ENCODE assay signal across 29 cellular contexts in genomic region chr2:193861557-193861956, GRCh38.
DNase-seq lines count a peak whose midpoint lies in the region; TF ChIP-seq lines count a peak whose summit lies in the region.
"Had no signal": no experiment of that assay in that cellular context is flagged by ENCODE, and none has a peak within 500 bp of the region (broad histone marks: within the 10 kb centered on the region; RNA-seq: fewer than 3 reads in every experiment).

No MANE protein-coding gene starts in this region.

- no peaks in the 10 kb centered on the region for H3K36me3 Mint-ChIP-seq in Calu3 (ENCODE audit: insufficient read depth, unreplicated experiment)
- no peaks in the 10 kb centered on the region for H3K36me3 Mint-ChIP-seq in chondrocyte (ENCODE audit: low read depth)
- H3K36me3 Mint-ChIP-seq in progenitor cell of endocrine pancreas (ENCODE audit: insufficient read depth): no peaks in the 10 kb centered on the region
- no peaks in the 10 kb centered on the region for H3K36me3 Mint-ChIP-seq in CD4-positive, alpha-beta memory T cell
- H3K36me3 Mint-ChIP-seq: activated CD4-positive, alpha-beta memory T cell treated with anti-CD3 and anti-CD28 coated beads for 36 hours; activated naive CD8-positive, alpha-beta T cell treated with anti-CD3 and anti-CD28 coated beads for 36 hours; CD8-positive, alpha-beta memory T cell; stimulated activated memory B cell treated with anti-CD40 and anti-IgM and Interleukin-4, amounts not matched to agents 10 μg/mL and 1 μg/mL and 100 μg/mL, for 72 hours; type B pancreatic cell had no signal

- intact Hi-C loops in Calu3 (cut with micrococcal nuclease; ENCODE audit: unreplicated experiment): no loop called here
- intact Hi-C loops in CD4-positive, alpha-beta memory T cell (cut with micrococcal nuclease): no loop called here

- H3K9me3 Mint-ChIP-seq in Calu3 (ENCODE audit: low read depth, unreplicated experiment) (no peaks in the 10 kb centered on the region), chondrocyte (ENCODE audit: low read depth) (no peaks in the 10 kb centered on the region), progenitor cell of endocrine pancreas (ENCODE audit: low read depth) (no peaks in the 10 kb centered on the region)
- peaks cover 0 to 3% (median 0%) of the 10 kb centered on the region in 8 donors for H3K9me3 Mint-ChIP-seq in CD4-positive, alpha-beta memory T cell
- H3K9me3 Mint-ChIP-seq: activated CD4-positive, alpha-beta memory T cell treated with anti-CD3 and anti-CD28 coated beads for 36 hours; activated naive CD8-positive, alpha-beta T cell treated with anti-CD3 and anti-CD28 coated beads for 36 hours; central memory CD8-positive, alpha-beta T cell; stimulated activated memory B cell treated with anti-CD40 and anti-IgM and Interleukin-4, amounts not matched to agents 10 μg/mL and 1 μg/mL and 100 μg/mL, for 72 hours; T-helper 1 cell treated with Interleukin-12 subunit alpha and Interleukin-12 subunit beta and Interleukin-4 antibody, amounts not matched to agents 30 μg/mL and 1 μg/mL, for 36 hours; type B pancreatic cell had no signal

- no peaks in the 10 kb centered on the region for H3K79me2 ChIP-seq in OCI-LY1 (ENCODE audit: insufficient read depth, low read length)

- H3K27me3 Mint-ChIP-seq in Calu3 (ENCODE audit: unreplicated experiment) (no peaks in the 10 kb centered on the region), chondrocyte (ENCODE audit: low read depth) (no peaks in the 10 kb centered on the region), progenitor cell of endocrine pancreas (no peaks in the 10 kb centered on the region)
- no peaks in the 10 kb centered on the region for H3K27me3 Mint-ChIP-seq in CD4-positive, alpha-beta memory T cell
- H3K27me3 Mint-ChIP-seq: activated CD4-positive, alpha-beta memory T cell treated with anti-CD3 and anti-CD28 coated beads for 36 hours; activated naive CD8-positive, alpha-beta T cell treated with anti-CD3 and anti-CD28 coated beads for 36 hours; CD8-positive, alpha-beta memory T cell; central memory CD8-positive, alpha-beta T cell; stimulated activated memory B cell treated with anti-CD40 and anti-IgM and Interleukin-4, amounts not matched to agents 10 μg/mL and 1 μg/mL and 100 μg/mL, for 72 hours; type B pancreatic cell had no signal

- H3K27ac Mint-ChIP-seq in Calu3 (ENCODE audit: unreplicated experiment) (no peak overlapping the region), chondrocyte (ENCODE audit: unreplicated experiment) (no peak overlapping the region), progenitor cell of endocrine pancreas (no peak overlapping the region)
- H3K27ac Mint-ChIP-seq in CD4-positive, alpha-beta memory T cell: no peak overlapping the region
- H3K27ac Mint-ChIP-seq: activated CD4-positive, alpha-beta memory T cell treated with anti-CD3 and anti-CD28 coated beads for 36 hours; activated naive CD8-positive, alpha-beta T cell treated with anti-CD3 and anti-CD28 coated beads for 36 hours; CD8-positive, alpha-beta memory T cell; stimulated activated memory B cell treated with anti-CD40 and anti-IgM and Interleukin-4, amounts not matched to agents 10 μg/mL and 1 μg/mL and 100 μg/mL, for 72 hours; T-helper 1 cell treated with Interleukin-12 subunit alpha and Interleukin-12 subunit beta and Interleukin-4 antibody, amounts not matched to agents 30 μg/mL and 1 μg/mL, for 36 hours; type B pancreatic cell had no signal

- CTCF ChIA-PET in Calu3 (lab: Charles Lee): no interaction called here
- CTCF ChIA-PET in CD4-positive, alpha-beta memory T cell (lab: Charles Lee; ENCODE audit: partially characterized antibody): no interaction called here

- H3K4me3 Mint-ChIP-seq in Calu3 (ENCODE audit: low read depth, unreplicated experiment) (no peak overlapping the region), chondrocyte (ENCODE audit: unreplicated experiment) (no peak overlapping the region), progenitor cell of endocrine pancreas (ENCODE audit: low read depth) (no peak overlapping the region)
- H3K4me3 Mint-ChIP-seq in CD4-positive, alpha-beta memory T cell: no peak overlapping the region
- H3K4me3 Mint-ChIP-seq: activated CD4-positive, alpha-beta memory T cell treated with anti-CD3 and anti-CD28 coated beads for 36 hours; activated naive CD8-positive, alpha-beta T cell treated with anti-CD3 and anti-CD28 coated beads for 36 hours; CD8-positive, alpha-beta memory T cell; central memory CD8-positive, alpha-beta T cell; stimulated activated memory B cell treated with anti-CD40 and anti-IgM and Interleukin-4, amounts not matched to agents 10 μg/mL and 1 μg/mL and 100 μg/mL, for 72 hours; T-helper 1 cell treated with Interleukin-12 subunit alpha and Interleukin-12 subunit beta and Interleukin-4 antibody, amounts not matched to agents 30 μg/mL and 1 μg/mL, for 36 hours; type B pancreatic cell had no signal

- H3K9me3 ChIP-seq in OCI-LY1 (ENCODE audit: low read length): no peaks in the 10 kb centered on the region
- no peaks in the 10 kb centered on the region for H3K9me3 ChIP-seq in CD4-positive, alpha-beta memory T cell (ENCODE audit: control insufficient read depth in 1 of 2, low read length in 2 of 2)
- H3K9me3 ChIP-seq: prostate gland, sigmoid colon, SJSA1 had no signal

- H2AFZ ChIP-seq in OCI-LY1 (ENCODE audit: low read length): no peak overlapping the region

- DNase-seq in Calu3: no peak
- DNase-seq in chondrocyte (ENCODE audit: low spot score): no peak
- no peak for DNase-seq in progenitor cell of endocrine pancreas (ENCODE audit: low spot score, unreplicated experiment)
- no peak for DNase-seq in CD4-positive, alpha-beta memory T cell
- no peak for DNase-seq in NCI-H774 (lab: John Stamatoyannopoulos, UW)
- no peak for DNase-seq in NCI-H2029 treated with DMSO at 0.1 percent for 48 hours (lab: John Stamatoyannopoulos, UW)
- DNase-seq: activated CD4-positive, alpha-beta memory T cell treated with anti-CD3 and anti-CD28 coated beads for 36 hours; activated CD4-positive, CD25-positive, alpha-beta regulatory T cell treated with anti-CD3 and anti-CD28 coated beads, Interleukin-2, amount 50 U/mL, for 72 hours; activated effector memory CD4-positive, alpha-beta T cell treated with Interleukin-2 at 50 U/mL for 16 hours; activated naive CD8-positive, alpha-beta T cell treated with anti-CD3 and anti-CD28 coated beads for 36 hours; AML-193; aorta; CD8-positive, alpha-beta memory T cell; KG1; left lung; mesendoderm; NCI-H1436 treated with DMSO at 0.1 percent for 48 hours; NCI-H2171; NCI-H524 treated with DMSO at 0.1 percent for 48 hours; sigmoid colon; stimulated activated CD4-positive, alpha-beta T cell treated with anti-CD3 and anti-CD28 coated beads, Interleukin-4, amount 100 ng/mL, for 24 hours; substantia nigra had no signal

- BruUV-seq in Calu3 (replicated peaks; lab: Mats Ljungman, UMichigan): no TSS peak

- TF ChIP-seq CTCF in Calu3 (IDR thresholded peaks at IDR 0.05; ENCODE audit: unreplicated experiment) (peak; percentile 28), OCI-LY1 (IDR thresholded peaks at IDR 0.05; ENCODE audit: low read length) (peak; percentile 14), chondrocyte (IDR thresholded peaks at IDR 0.05) (peak; percentile 54), progenitor cell of endocrine pancreas (IDR thresholded peaks at IDR 0.05; ENCODE audit: unreplicated experiment) (peak; percentile 26)

- H3K27me3 ChIP-seq in OCI-LY1 (ENCODE audit: insufficient read depth, low read length): no peaks in the 10 kb centered on the region
- no peaks in the 10 kb centered on the region for H3K27me3 ChIP-seq in CD4-positive, alpha-beta memory T cell (ENCODE audit: insufficient read depth, low read length)
- H3K27me3 ChIP-seq: left lung, sigmoid colon, SJSA1 had no signal

- H3K4me1 Mint-ChIP-seq in Calu3 (ENCODE audit: low read depth, unreplicated experiment) (no peaks in the 10 kb centered on the region), chondrocyte (ENCODE audit: low read depth) (no peaks in the 10 kb centered on the region), progenitor cell of endocrine pancreas (ENCODE audit: low read depth) (no peaks in the 10 kb centered on the region)
- H3K4me1 Mint-ChIP-seq in CD4-positive, alpha-beta memory T cell: no peaks in the 10 kb centered on the region
- H3K4me1 Mint-ChIP-seq: activated naive CD8-positive, alpha-beta T cell treated with anti-CD3 and anti-CD28 coated beads for 36 hours; CD8-positive, alpha-beta memory T cell; central memory CD8-positive, alpha-beta T cell; stimulated activated memory B cell treated with anti-CD40 and anti-IgM and Interleukin-4, amounts not matched to agents 10 μg/mL and 1 μg/mL and 100 μg/mL, for 72 hours had no signal

- no peaks in the 10 kb centered on the region for H3F3A ChIP-seq in OCI-LY1 (ENCODE audit: insufficient read depth, low read length)

- no peaks in the 10 kb centered on the region for H3K36me3 ChIP-seq in OCI-LY1 (ENCODE audit: insufficient read depth, low read length)
- H3K36me3 ChIP-seq in CD4-positive, alpha-beta memory T cell (ENCODE audit: insufficient read depth, low read length): no peaks in the 10 kb centered on the region
- H3K36me3 ChIP-seq: left lung, prostate gland, sigmoid colon, SJSA1 had no signal

- H3K4me1 ChIP-seq in OCI-LY1 (ENCODE audit: insufficient read depth, low read length, severe bottlenecking): no peaks in the 10 kb centered on the region
- H3K4me1 ChIP-seq in CD4-positive, alpha-beta memory T cell (ENCODE audit: insufficient read depth, low read length): no peaks in the 10 kb centered on the region
- H3K4me1 ChIP-seq: left lung, prostate gland, sigmoid colon, SJSA1 had no signal

- no peak overlapping the region for H3K27ac ChIP-seq in OCI-LY1 (ENCODE audit: low read depth, low read length, poor library complexity, severe bottlenecking)
- H3K27ac ChIP-seq in CD4-positive, alpha-beta memory T cell (ENCODE audit: low read depth, low read length): no peak overlapping the region
- H3K27ac ChIP-seq: left lung, prostate gland, sigmoid colon, SJSA1 had no signal

- no peak overlapping the region for H3K9ac ChIP-seq in OCI-LY1 (ENCODE audit: low read length)

- H4K20me1 ChIP-seq in OCI-LY1 (ENCODE audit: insufficient read depth, low read length): no peaks in the 10 kb centered on the region

- no peaks in the 10 kb centered on the region for H3K9me2 ChIP-seq in OCI-LY1 (ENCODE audit: low read depth, low read length)

- POLR2A ChIA-PET in CD4-positive, alpha-beta memory T cell (lab: Charles Lee; ENCODE audit: partially characterized antibody): no interaction called here

- no peak overlapping the region for H3K4me2 ChIP-seq in OCI-LY1 (ENCODE audit: low read length)

- H3K4me3 ChIP-seq in OCI-LY1 (ENCODE audit: low read depth, low read length, poor library complexity, severe bottlenecking): no peak overlapping the region
- no peak overlapping the region for H3K4me3 ChIP-seq in CD4-positive, alpha-beta memory T cell (ENCODE audit: low read length in 2 of 2)
- H3K4me3 ChIP-seq: left lung, prostate gland, sigmoid colon, SJSA1 had no signal
